In genomic region chr1:180178511-180179161, GRCh38 we compare ENCODE assay signal across 8 cellular contexts. TPM values are rescaled to one million over a fixed set of nuclear protein-coding genes. Genes with fewer than 3 reads are reported as not detected.
A peak's percentile ranks its signal among the peaks of the same experiment; 100 is the strongest.
DNase-seq lines count a peak whose midpoint lies in the region; ATAC-seq and TF ChIP-seq lines count a peak whose summit lies in the region.

No MANE protein-coding gene starts in this region.

- H3K4me1 Mint-ChIP-seq in WTC11: no peaks in the 10 kb centered on the region

- TF ChIP-seq CTCF in GM12872 (IDR thresholded peaks at IDR 0.05; ENCODE audit: insufficient read depth, low read depth, low read length) (peak; percentile 99), WTC11 (IDR thresholded peaks at IDR 0.05) (peak; percentile 90)

- DNase-seq in 8988T (peak; percentile 67), NCI-H1092 treated with DMSO at 0.1 percent for 48 hours (lab: John Stamatoyannopoulos, UW) (peak; percentile 33), WTC11 (ENCODE audit: low spot score) (peak; percentile 83), left lobe of liver (ENCODE audit: low spot score) (peak; percentile 62), GF-D8 (lab: John Stamatoyannopoulos, UW) (no peak)
- DNase-seq in central memory CD4-positive, alpha-beta T cell: peak; percentile 45
- DNase-seq in stimulated activated CD8-positive, alpha-beta memory T cell treated with anti-CD3 and anti-CD28 coated beads, Interleukin-12 subunit alpha, Interleukin-12 subunit beta, amount 100 ng/mL, for 1 hour (ENCODE audit: low read depth): peak; percentile 47

- no peaks in the 10 kb centered on the region for H3K9me3 Mint-ChIP-seq in WTC11

- peak overlapping the region; percentile 77; the same call in 1 of the 2 replicates for H3K27ac Mint-ChIP-seq in WTC11

- ATAC-seq in WTC11 (peak; percentile 80), left lobe of liver (peak; percentile 86)

- CTCF ChIA-PET in WTC11 (lab: Charles Lee): interaction anchor here (0.6 to 7.5 kb wide), 41 partner anchors 10 to 472 kb away, joined by 3 to 140 read pairs (median 5); partner anchors contain the start of gene QSOX1

- peaks cover 5% of the 10 kb centered on the region; the same call in 1 of the 2 replicates for H3K36me3 Mint-ChIP-seq in WTC11

- H3K4me3 Mint-ChIP-seq in WTC11: no peak overlapping the region

- no peaks in the 10 kb centered on the region for H3K27me3 Mint-ChIP-seq in WTC11 (ENCODE audit: low read depth)

- POLR2A ChIA-PET in WTC11 (lab: Charles Lee): interaction anchor here (0.6 kb wide), 2 partner anchors 30 to 76 kb away, joined by 3 read pairs; no protein-coding TSS in a partner anchor

TF ChIP-seq in WTC11, 78 proteins besides CTCF, POLR2A, EP300 and RAD21:
- TF ChIP-seq PRDM15 (CRISPR knock-in tag; IDR thresholded peaks at IDR 0.05) (no peak), MXD4 (CRISPR knock-in tag; IDR thresholded peaks at IDR 0.05; ENCODE audit: borderline replicate concordance) (no peak), ZNF425 (CRISPR knock-in tag; conservative IDR thresholded peaks at IDR 0.05) (no peak), USF1 (CRISPR knock-in tag; IDR thresholded peaks at IDR 0.05) (no peak), STAT6 (CRISPR knock-in tag; conservative IDR thresholded peaks at IDR 0.05; ENCODE audit: low read depth) (no peak), E2F1 (CRISPR knock-in tag; IDR thresholded peaks at IDR 0.05) (no peak), ZSCAN18 (CRISPR knock-in tag; IDR thresholded peaks at IDR 0.05) (no peak), ATF2 (CRISPR knock-in tag; IDR thresholded peaks at IDR 0.05; ENCODE audit: borderline replicate concordance, low read depth) (no peak), ZNF317 (CRISPR knock-in tag; IDR thresholded peaks at IDR 0.05; ENCODE audit: borderline replicate concordance, low read depth) (no peak), ZNF232 (CRISPR knock-in tag; IDR thresholded peaks at IDR 0.05) (no peak), GABPB1 (CRISPR knock-in tag; IDR thresholded peaks at IDR 0.05) (no peak), ZBTB21 (CRISPR knock-in tag; IDR thresholded peaks at IDR 0.05; ENCODE audit: borderline replicate concordance) (no peak)

RNA-seq across cellular contexts. Expression of gene QSOX1, which starts 24.0 kb away (rescaled TPM):
- total RNA-seq in WTC11 (2021): 135 to 147 TPM (median 136 TPM) in 3 replicates
- 41.1 TPM for total RNA-seq in left lobe of liver

RNA-seq across cellular contexts. Expression of gene LHX4, which starts 51.4 kb away (rescaled TPM):
- 7.7 to 19.2 TPM (median 9.2 TPM) in 3 replicates for total RNA-seq in WTC11 (2021)
- total RNA-seq in left lobe of liver: 0.10 TPM
